ENCODE assay signal across 1 cellular context in genomic region chr3:97970131-97970530, GRCh38.
TF ChIP-seq lines count a peak whose summit lies in the region.

No MANE protein-coding gene starts in this region.

TF ChIP-seq in HCT116, 20 proteins besides CTCF, POLR2A, EP300 and RAD21 (continued from another document):
- no peak for TF ChIP-seq ZBTB33 (IDR thresholded peaks at IDR 0.05; ENCODE audit: extremely low read depth, insufficient replicate concordance, low read length)
- TF ChIP-seq EZH2phosphoT487 (IDR thresholded peaks at IDR 0.05; ENCODE audit: borderline replicate concordance), result no peak
- no peak for TF ChIP-seq JUND (IDR thresholded peaks at IDR 0.05)
